ENCODE assay signal across 8 cellular contexts in genomic region chr17:28598799-28599310, GRCh38. TPM values are rescaled to one million over a fixed set of nuclear protein-coding genes. Genes with fewer than 3 reads are reported as not detected.
DNase-seq lines count a peak whose midpoint lies in the region; ATAC-seq, FAIRE-seq and TF ChIP-seq lines count a peak whose summit lies in the region.

SPAG5 (minus strand) TSS chr17:28599025; CDS start chr17:28598946, 79 bp downstream.

- no peak for FAIRE-seq in pancreas (lab: Jason Lieb, UNC)

- TF ChIP-seq CTCF in GM12865 (IDR thresholded peaks at IDR 0.05; ENCODE audit: insufficient read depth, low read depth, low read length, missing control alignments) (no peak), pancreas (IDR thresholded peaks at IDR 0.05) (no peak), tibial artery (IDR thresholded peaks at IDR 0.05) (peak in 1 of 2 experiments; percentile 6)

- peak; percentile 85 for ATAC-seq in HG02763 (IDR thresholded peaks at IDR 0.05; ENCODE audit: unreplicated experiment)
- peak; percentile 90 for ATAC-seq in activated naive CD8-positive, alpha-beta T cell treated with anti-CD3 and anti-CD28 coated beads, Interleukin-2, amount 50 U/mL, for 24 hours
- ATAC-seq in Right ventricle myocardium superior (ENCODE audit: poor library complexity), result peak; percentile 100
- peak; percentile 97 to 100 (median 99) for ATAC-seq in pancreas

- no peaks in the 10 kb centered on the region for H3K27me3 ChIP-seq in pancreas
- H3K27me3 ChIP-seq in tibial artery, result no peaks in the 10 kb centered on the region

- peaks cover 19% of the 10 kb centered on the region for H3K36me3 Mint-ChIP-seq in activated naive CD8-positive, alpha-beta T cell treated with anti-CD3 and anti-CD28 coated beads, Interleukin-2, amount 50 U/mL, for 24 hours (ENCODE audit: low read depth)

- no peaks in the 10 kb centered on the region for H3K27me3 Mint-ChIP-seq in activated naive CD8-positive, alpha-beta T cell treated with anti-CD3 and anti-CD28 coated beads, Interleukin-2, amount 50 U/mL, for 24 hours

- no peaks in the 10 kb centered on the region for H3K36me3 ChIP-seq in pancreas
- H3K36me3 ChIP-seq in tibial artery, result no peaks in the 10 kb centered on the region

- DNase-seq in GM12865 (ENCODE audit: low read depth) (peak; percentile 96), NCI-H1417 treated with DMSO at 0.1 percent for 48 hours (lab: John Stamatoyannopoulos, UW) (peak; percentile 67), SW480 (ENCODE audit: low spot score) (peak; percentile 92), Right ventricle myocardium superior (peak; percentile 96), pancreas (peak; percentile 89 to 97 (median 93)), tibial artery (peak; percentile 93 to 97)
- peak; percentile 92 for DNase-seq in activated naive CD8-positive, alpha-beta T cell treated with anti-CD3 and anti-CD28 coated beads, Interleukin-2, amount 50 U/mL, for 24 hours

- peak within 1 kb of the TSS; percentile 69 to 92 (median 84) for H3K27ac ChIP-seq in pancreas
- H3K27ac ChIP-seq in tibial artery, result peak within 1 kb of the TSS; percentile 93

- no peaks in the 10 kb centered on the region for H3K9me3 ChIP-seq in pancreas
- no peaks in the 10 kb centered on the region for H3K9me3 ChIP-seq in tibial artery

- peak within 1 kb of the TSS; percentile 91 for H3K4me3 Mint-ChIP-seq in activated naive CD8-positive, alpha-beta T cell treated with anti-CD3 and anti-CD28 coated beads, Interleukin-2, amount 50 U/mL, for 24 hours

- H3K4me1 ChIP-seq in pancreas, result peaks cover 0 to 11% (median 7%) of the 10 kb centered on the region in 3 donors
- H3K4me1 ChIP-seq in tibial artery, result peaks cover 0 to 18% (median 11%) of the 10 kb centered on the region in 4 donors

- intact Hi-C loops in Right ventricle myocardium superior (cut with DNase I) (no loop called here), pancreas (cut with DNase I) (no loop called here), tibial artery (cut with DNase I; ENCODE audit: low total_unique reads) (no loop called here)

- WGBS in pancreas, 2 donors, result 0 to 1% methylated on average over 43 to 44 of the region's 44 CpGs

- H3K27ac Mint-ChIP-seq in activated naive CD8-positive, alpha-beta T cell treated with anti-CD3 and anti-CD28 coated beads, Interleukin-2, amount 50 U/mL, for 24 hours, result peak within 1 kb of the TSS; percentile 92

- H3K9me3 Mint-ChIP-seq in activated naive CD8-positive, alpha-beta T cell treated with anti-CD3 and anti-CD28 coated beads, Interleukin-2, amount 50 U/mL, for 24 hours, result no peaks in the 10 kb centered on the region

- peaks cover 22% of the 10 kb centered on the region for H3K4me1 Mint-ChIP-seq in activated naive CD8-positive, alpha-beta T cell treated with anti-CD3 and anti-CD28 coated beads, Interleukin-2, amount 50 U/mL, for 24 hours

- peak within 1 kb of the TSS; percentile 70 for H3K4me3 ChIP-seq in GM12865 (ENCODE audit: low read depth, low read length)
- H3K4me3 ChIP-seq in pancreas, result peak within 1 kb of the TSS; percentile 52 to 63 (median 54)
- peak within 1 kb of the TSS; percentile 57 to 61 for H3K4me3 ChIP-seq in tibial artery

RNA-seq across cellular contexts. Expression of gene SPAG5, which starts in this region (rescaled TPM):
- 1.1 TPM for total RNA-seq in Right ventricle myocardium superior
- 1 to 10 TPM in 5 of 6 donors, under 1 TPM in 1; 0.93 to 2.7 (median 1.7) TPM for total RNA-seq in pancreas
- polyA plus RNA-seq in pancreas, result 1 to 10 TPM; 3.9 to 7.4 TPM

Comparison
In these comparisons a context has a peak if more than half of its experiments do, and no peak if none do; other contexts are left out.
1. Peak in every context shown above with its lines: DNase-seq, ATAC-seq, H3K4me3 ChIP-seq and H3K27ac ChIP-seq.